Comparison of ENCODE assay signal across 30 cellular contexts in genomic region chr3:130816873-130817445, GRCh38.
"Had no signal": no experiment of that assay in that cellular context is flagged by ENCODE, and none has a peak within 500 bp of the region (broad histone marks: within the 10 kb centered on the region; RNA-seq: fewer than 3 reads in every experiment).

No MANE protein-coding gene starts in this region.

- H3K4me3 ChIP-seq: ascending aorta, cardiac muscle cell, colonic mucosa, ovary, skin epidermis, suprapubic skin, tibial artery, upper lobe of right lung had no signal

- DNase-seq: activated CD4-positive, alpha-beta T cell treated with anti-CD3 and anti-CD28 coated beads for 4 hours; activated CD4-positive, alpha-beta T cell treated with anti-CD3 and anti-CD28 coated beads, Interleukin-2, amount 50 U/mL, for 4 hours; activated effector memory CD4-positive, alpha-beta T cell treated with Interleukin-2 at 50 U/mL for 16 hours; activated naive CD4-positive, alpha-beta T cell treated with Interleukin-2 at 50 U/mL for 16 hours; activated naive CD8-positive, alpha-beta T cell treated with anti-CD3 and anti-CD28 coated beads, Interleukin-2, amount 10 ng/mL, durations not matched to agents 7 days and 5 days; activated T-cell treated with anti-CD3 and anti-CD28 coated beads for 4 hours; cerebellar nuclear complex; colonic mucosa; effector CD8-positive, alpha-beta T cell; glutamatergic neuron; kidney; left colon; mammary epithelial cell; naive B cell; nephron progenitor cell; ovary; stimulated activated CD4-positive, alpha-beta T cell treated with anti-CD3 and anti-CD28 coated beads, Interleukin-12 subunit alpha, Interleukin-12 subunit beta, amount 100 ng/mL, for 4 hours; stimulated activated CD4-positive, alpha-beta T cell treated with anti-CD3 and anti-CD28 coated beads, Interleukin-4, amount 100 ng/mL, for 1 hour; tibial artery; upper lobe of right lung had no signal

- H3K27me3 ChIP-seq: ascending aorta, cardiac muscle cell, colonic mucosa, ovary, suprapubic skin, tibial artery, upper lobe of right lung had no signal

- H3K36me3 Mint-ChIP-seq: activated naive CD8-positive, alpha-beta T cell treated with anti-CD3 and anti-CD28 coated beads, Interleukin-2, amount 10 ng/mL, durations not matched to agents 7 days and 5 days; brain; mesothelial cell of epicardium; naive B cell; stimulated activated effector memory CD8-positive, alpha-beta T cell treated with anti-CD3 and anti-CD28 coated beads, Interleukin-12 subunit alpha, Interleukin-12 subunit beta, amount 100 ng/mL, for 72 hours had no signal

- ATAC-seq: sciatic nerve; stimulated activated effector memory CD8-positive, alpha-beta T cell treated with anti-CD3 and anti-CD28 coated beads, Interleukin-12 subunit alpha, Interleukin-12 subunit beta, amount 100 ng/mL, for 72 hours; upper lobe of right lung had no signal

- H3K27ac Mint-ChIP-seq: activated naive CD8-positive, alpha-beta T cell treated with anti-CD3 and anti-CD28 coated beads, Interleukin-2, amount 10 ng/mL, durations not matched to agents 7 days and 5 days; mesothelial cell of epicardium; progenitor cell of endocrine pancreas; stimulated activated effector memory CD8-positive, alpha-beta T cell treated with anti-CD3 and anti-CD28 coated beads, Interleukin-12 subunit alpha, Interleukin-12 subunit beta, amount 100 ng/mL, for 72 hours; stimulated activated naive CD8-positive, alpha-beta T cell treated with anti-CD3 and anti-CD28 coated beads, Interleukin-15, Interleukin-2, amounts not matched to agents 100 ng/mL and 50 ng/mL, for 24 hours had no signal

- H3K27ac ChIP-seq: ascending aorta, cardiac muscle cell, ovary, skin epidermis, suprapubic skin, tibial artery, upper lobe of right lung had no signal

- H3K4me3 Mint-ChIP-seq: activated naive CD8-positive, alpha-beta T cell treated with anti-CD3 and anti-CD28 coated beads, Interleukin-2, amount 10 ng/mL, durations not matched to agents 7 days and 5 days; brain; mesothelial cell of epicardium; naive B cell; nephron progenitor cell; stimulated activated effector memory CD8-positive, alpha-beta T cell treated with anti-CD3 and anti-CD28 coated beads, Interleukin-12 subunit alpha, Interleukin-12 subunit beta, amount 100 ng/mL, for 72 hours; stimulated activated naive CD8-positive, alpha-beta T cell treated with anti-CD3 and anti-CD28 coated beads, Interleukin-15, Interleukin-2, amounts not matched to agents 100 ng/mL and 50 ng/mL, for 24 hours had no signal

- H3K9me3 Mint-ChIP-seq: activated naive CD8-positive, alpha-beta T cell treated with anti-CD3 and anti-CD28 coated beads, Interleukin-2, amount 10 ng/mL, durations not matched to agents 7 days and 5 days; brain; stimulated activated effector memory CD8-positive, alpha-beta T cell treated with anti-CD3 and anti-CD28 coated beads, Interleukin-12 subunit alpha, Interleukin-12 subunit beta, amount 100 ng/mL, for 72 hours; stimulated activated naive CD8-positive, alpha-beta T cell treated with anti-CD3 and anti-CD28 coated beads, Interleukin-15, Interleukin-2, amounts not matched to agents 100 ng/mL and 50 ng/mL, for 24 hours had no signal

- H3K9me3 ChIP-seq: ascending aorta, colonic mucosa, ovary, suprapubic skin, tibial artery, upper lobe of right lung had no signal

- H3K4me1 ChIP-seq: ascending aorta, colonic mucosa, suprapubic skin, tibial artery, upper lobe of right lung had no signal

- H3K4me1 Mint-ChIP-seq: activated naive CD8-positive, alpha-beta T cell treated with anti-CD3 and anti-CD28 coated beads, Interleukin-2, amount 10 ng/mL, durations not matched to agents 7 days and 5 days; mesothelial cell of epicardium; naive B cell; stimulated activated effector memory CD8-positive, alpha-beta T cell treated with anti-CD3 and anti-CD28 coated beads, Interleukin-12 subunit alpha, Interleukin-12 subunit beta, amount 100 ng/mL, for 72 hours had no signal

- H3K36me3 ChIP-seq: ascending aorta, cardiac muscle cell, colonic mucosa, ovary, suprapubic skin, tibial artery, upper lobe of right lung had no signal
